ENCODE assay signal across 7 cellular contexts in genomic region chr2:205684871-205685313, GRCh38. TPM values are rescaled to one million over a fixed set of nuclear protein-coding genes. Genes with fewer than 3 reads are reported as not detected.
DNase-seq lines count a peak whose midpoint lies in the region; ATAC-seq and TF ChIP-seq lines count a peak whose summit lies in the region.

No MANE protein-coding gene starts in this region.

- H3K4me1 Mint-ChIP-seq in IgD-negative memory B cell = peaks cover 22 to 34% (median 32%) of the 10 kb centered on the region in 3 donors
- peaks cover 32% of the 10 kb centered on the region for H3K4me1 Mint-ChIP-seq in activated naive CD8-positive, alpha-beta T cell (ENCODE audit: low read depth)

- H3K4me1 ChIP-seq in smooth muscle cell (ENCODE audit: low read depth) = peaks cover 38% of the 10 kb centered on the region

- no peak for DNase-seq in smooth muscle cell (lab: John Stamatoyannopoulos, UW; ENCODE audit: unreplicated experiment)
- no peak for DNase-seq in activated CD4-positive, CD25-positive, alpha-beta regulatory T cell treated with anti-CD3 and anti-CD28 coated beads, Interleukin-2, amount 50 U/mL, for 72 hours
- no peak for DNase-seq in HT-29 (ENCODE audit: low spot score)

- H3K4me3 ChIP-seq in iPS-18c (ENCODE audit: insufficient read depth, low read depth, low read length) (peak overlapping the region; percentile 70), smooth muscle cell (peak overlapping the region; percentile 74)

- peaks cover 19% of the 10 kb centered on the region for H3F3A ChIP-seq in smooth muscle cell (ENCODE audit: low read depth)

- H4K20me1 ChIP-seq in smooth muscle cell (ENCODE audit: low read depth) = peaks cover 11% of the 10 kb centered on the region

- H3K27me3 Mint-ChIP-seq in IgD-negative memory B cell = peaks cover 47% of the 10 kb centered on the region
- H3K27me3 Mint-ChIP-seq in activated naive CD8-positive, alpha-beta T cell = peaks cover 41% of the 10 kb centered on the region

- peak overlapping the region; percentile 100 for H3K4me2 ChIP-seq in smooth muscle cell

- no peak for ATAC-seq in GM21423 (IDR thresholded peaks at IDR 0.05; ENCODE audit: unreplicated experiment)

- H3K27me3 ChIP-seq in smooth muscle cell (ENCODE audit: low read depth) = no peaks in the 10 kb centered on the region

- no peak for TF ChIP-seq CTCF in smooth muscle cell (IDR thresholded peaks at IDR 0.05; ENCODE audit: borderline replicate concordance, insufficient read depth, poor library complexity, severe bottlenecking)

- no peaks in the 10 kb centered on the region for H3K9me3 Mint-ChIP-seq in IgD-negative memory B cell
- H3K9me3 Mint-ChIP-seq in activated naive CD8-positive, alpha-beta T cell (ENCODE audit: low read depth) = no peaks in the 10 kb centered on the region

- H3K27ac ChIP-seq in smooth muscle cell (ENCODE audit: low read depth) = no peak overlapping the region

- WGBS in smooth muscle cell (ENCODE audit: low lambda C conversion rate) = 2% methylated on average over 33 of the region's 35 CpGs

- H2AFZ ChIP-seq in smooth muscle cell (ENCODE audit: low read depth) = peak overlapping the region; percentile 71

- H3K9me3 ChIP-seq in iPS-18c (ENCODE audit: control insufficient read depth, insufficient read depth, low read length) (no peaks in the 10 kb centered on the region), smooth muscle cell (replicated peaks; ENCODE audit: low read depth) (no peaks in the 10 kb centered on the region)

- H3K36me3 ChIP-seq in smooth muscle cell (ENCODE audit: low read depth) = no peaks in the 10 kb centered on the region

- no peak overlapping the region for H3K27ac Mint-ChIP-seq in IgD-negative memory B cell
- no peak overlapping the region for H3K27ac Mint-ChIP-seq in activated naive CD8-positive, alpha-beta T cell

- no peaks in the 10 kb centered on the region for H3K36me3 Mint-ChIP-seq in IgD-negative memory B cell
- H3K36me3 Mint-ChIP-seq in activated naive CD8-positive, alpha-beta T cell = no peaks in the 10 kb centered on the region

- H3K4me3 Mint-ChIP-seq in IgD-negative memory B cell = peak overlapping the region; percentile 78 to 96 (median 90)
- H3K4me3 Mint-ChIP-seq in activated naive CD8-positive, alpha-beta T cell = peak overlapping the region; percentile 54

- peaks cover 71% of the 10 kb centered on the region for H3K79me2 ChIP-seq in smooth muscle cell (ENCODE audit: low read depth)

- peak overlapping the region; percentile 53 for H3K9ac ChIP-seq in smooth muscle cell (ENCODE audit: low read depth)

RNA-seq across cellular contexts. Expression of gene NRP2, which starts 2.6 kb away (rescaled TPM):
- polyA plus RNA-seq in IgD-negative memory B cell (0.55 TPM), smooth muscle cell (53.2 and 58.4 TPM in 2 replicates)
- total RNA-seq in smooth muscle cell = 70.4 and 96.1 TPM in 2 replicates
- 1.1 and 1.2 TPM in 2 replicates for total RNA-seq in HT-29 (2014; rRNA removed; shearing (Covaris generic))

Comparison
In these comparisons a context has a peak if more than half of its experiments do, and no peak if none do; other contexts are left out.
1. RNA of gene NRP2, which starts 2.6 kb away (total RNA-seq): 70.4 to 96.1 TPM in smooth muscle cell; 1.1 to 1.2 TPM in HT-29; every median in the first group is over 10 times any median in the second.